In genomic region chr3:132210476-132211346, GRCh38 we compare ENCODE assay signal across 8 cellular contexts.
A peak's percentile ranks its signal among the peaks of the same experiment; 100 is the strongest.
DNase-seq lines count a peak whose midpoint lies in the region; ATAC-seq, FAIRE-seq and TF ChIP-seq lines count a peak whose summit lies in the region.

No MANE protein-coding gene starts in this region.

- H3K27me3 Mint-ChIP-seq in HFFc6 (ENCODE audit: insufficient read depth) = peaks cover 9% of the 10 kb centered on the region
- H3K27me3 Mint-ChIP-seq in T-helper 2 cell treated with Interferon-gamma antibody and Interleukin-4, amounts not matched to agents 5 μg/mL and 100 μg/mL, for 36 hours (ENCODE audit: low read depth) = peaks cover 2% of the 10 kb centered on the region

- peak; percentile 44 for DNase-seq in DMS153 treated with DMSO at 0.1 percent for 48 hours (lab: John Stamatoyannopoulos, UW; ENCODE audit: unreplicated experiment)
- no peak for DNase-seq in HFFc6
- peak; percentile 8 for DNase-seq in SK-N-SH
- DNase-seq in T-helper 2 cell treated with Interferon-gamma antibody and Interleukin-4, amounts not matched to agents 5 μg/mL and 100 μg/mL, for 36 hours (ENCODE audit: low spot score) = no peak
- no peak for DNase-seq in urothelium cell line (ENCODE audit: low spot score)

- no peaks in the 10 kb centered on the region for H3K79me2 ChIP-seq in SK-N-SH (ENCODE audit: insufficient read depth)

- no peaks in the 10 kb centered on the region for H3K36me3 Mint-ChIP-seq in HFFc6 (ENCODE audit: low read depth)
- no peaks in the 10 kb centered on the region for H3K36me3 Mint-ChIP-seq in T-helper 2 cell treated with Interferon-gamma antibody and Interleukin-4, amounts not matched to agents 5 μg/mL and 100 μg/mL, for 36 hours (ENCODE audit: low read depth)

- FAIRE-seq in islet of Langerhans (lab: Jason Lieb, UNC) (peak; percentile 55), urothelium cell line (lab: Jason Lieb, UNC) (no peak)

- H3K4me3 ChIP-seq in SK-N-SH (ENCODE audit: low read depth in 2 of 2, low read length in 1 of 2) = no peak overlapping the region

- no peaks in the 10 kb centered on the region for H3K36me3 ChIP-seq in SK-N-SH (replicated peaks in 1 of 2; ENCODE audit: control insufficient read depth in 1 of 2, insufficient read depth in 2 of 2, low read length in 1 of 2)

- no peak overlapping the region for H3K4me3 Mint-ChIP-seq in HFFc6
- no peak overlapping the region for H3K4me3 Mint-ChIP-seq in T-helper 2 cell treated with Interferon-gamma antibody and Interleukin-4, amounts not matched to agents 5 μg/mL and 100 μg/mL, for 36 hours

- H4K20me1 ChIP-seq in SK-N-SH (ENCODE audit: insufficient read depth) = no peaks in the 10 kb centered on the region

- POLR2A ChIA-PET in SK-N-SH (lab: Yijun Ruan, JAX) = interaction anchor here (1.4 kb wide), 1 partner anchor 173 kb away, joined by 3 read pairs; no protein-coding TSS in a partner anchor

- ATAC-seq in GM18511 (IDR thresholded peaks at IDR 0.05; ENCODE audit: unreplicated experiment) (no peak), HG03469 (IDR thresholded peaks at IDR 0.05; ENCODE audit: unreplicated experiment) (no peak)

- no peak for TF ChIP-seq EP300 in SK-N-SH (IDR thresholded peaks at IDR 0.05; ENCODE audit: borderline replicate concordance in 1 of 2, low read depth in 1 of 2, low read length in 1 of 2)

- H3K9me3 ChIP-seq in SK-N-SH = no peaks in the 10 kb centered on the region

- 51% methylated on average over 9 of the region's 9 CpGs for WGBS in SK-N-SH (ENCODE audit: low lambda C conversion rate)

- H3K9me3 Mint-ChIP-seq in HFFc6 = no peaks in the 10 kb centered on the region
- no peaks in the 10 kb centered on the region for H3K9me3 Mint-ChIP-seq in T-helper 2 cell treated with Interferon-gamma antibody and Interleukin-4, amounts not matched to agents 5 μg/mL and 100 μg/mL, for 36 hours

- no peak overlapping the region for H3K27ac Mint-ChIP-seq in HFFc6
- H3K27ac Mint-ChIP-seq in T-helper 2 cell treated with Interferon-gamma antibody and Interleukin-4, amounts not matched to agents 5 μg/mL and 100 μg/mL, for 36 hours = no peak overlapping the region

- H3K27ac ChIP-seq in SK-N-SH (ENCODE audit: low read depth in 2 of 2, low read length in 1 of 2) = no peak overlapping the region

- no peaks in the 10 kb centered on the region for H3K9me2 ChIP-seq in SK-N-SH

- H2AFZ ChIP-seq in SK-N-SH (ENCODE audit: low read depth) = no peak overlapping the region

- H3K4me1 ChIP-seq in SK-N-SH (ENCODE audit: control insufficient read depth in 1 of 2, insufficient read depth in 2 of 2, low read depth in 1 of 2, low read length in 1 of 2) = no peaks in the 10 kb centered on the region

- CTCF ChIA-PET in SK-N-SH (lab: Yijun Ruan, JAX) = interaction anchor here (0.7 to 3.1 kb wide), 15 partner anchors 10 to 211 kb away, joined by 3 to 38 read pairs (median 4); no protein-coding TSS in a partner anchor

- H3K4me2 ChIP-seq in SK-N-SH = no peak overlapping the region

- H3K4me1 Mint-ChIP-seq in HFFc6 (ENCODE audit: low read depth) = 0 out of 2 replicates have a peak, but pooled peaks cover 2% of the 10 kb centered on the region
- H3K4me1 Mint-ChIP-seq in T-helper 2 cell treated with Interferon-gamma antibody and Interleukin-4, amounts not matched to agents 5 μg/mL and 100 μg/mL, for 36 hours (ENCODE audit: low read depth) = no peaks in the 10 kb centered on the region

- TF ChIP-seq RAD21 in SK-N-SH (IDR thresholded peaks at IDR 0.05; ENCODE audit: low read length) = peak; percentile 55

- H3F3A ChIP-seq in SK-N-SH (replicated peaks; ENCODE audit: insufficient read depth) = no peaks in the 10 kb centered on the region

- no peaks in the 10 kb centered on the region for H3K27me3 ChIP-seq in SK-N-SH (ENCODE audit: insufficient read depth)

- H3K9ac ChIP-seq in SK-N-SH = no peak overlapping the region

- TF ChIP-seq CTCF in HFFc6 (IDR thresholded peaks at IDR 0.05) = peak; percentile 70
- TF ChIP-seq CTCF in SK-N-SH (IDR thresholded peaks at IDR 0.05) = peak; percentile 53

TF ChIP-seq in SK-N-SH, 30 proteins besides CTCF, POLR2A, EP300 and RAD21:
- TF ChIP-seq SMC3 (IDR thresholded peaks at IDR 0.05; ENCODE audit: low read depth, low read length) (peak; percentile 23; the same call in 1 of the 2 replicates), FOXJ3 (CRISPR knock-in tag; IDR thresholded peaks at IDR 0.05) (no peak)

Comparison
In these comparisons a context has a peak if more than half of its experiments do, and no peak if none do; other contexts are left out.
1. DNase-seq: peak in DMS153 treated with DMSO at 0.1 percent for 48 hours (single experiment) and SK-N-SH (single experiment); none in HFFc6 (single experiment), T-helper 2 cell treated with Interferon-gamma antibody and Interleukin-4, amounts not matched to agents 5 μg/mL and 100 μg/mL, for 36 hours (single experiment) and urothelium cell line (single experiment).